Comparison of ENCODE assay signal across 16 cellular contexts in the genomic region with DNA sequence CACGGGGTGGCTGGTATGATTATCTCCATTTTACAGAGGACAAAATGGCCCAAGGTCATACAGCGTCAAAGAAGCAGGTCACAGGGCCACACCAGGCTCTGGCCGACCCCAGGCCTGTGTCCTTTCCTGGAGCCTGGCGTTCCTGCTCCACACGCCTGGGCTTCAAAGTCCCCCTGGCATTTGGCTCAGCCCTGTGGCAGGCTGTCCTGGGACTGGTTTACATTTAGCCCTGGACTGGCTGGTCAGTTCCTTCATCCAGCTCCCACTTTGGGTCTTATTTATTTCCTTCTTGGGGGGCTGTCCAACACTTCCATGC. TPM values are rescaled to one million over a fixed set of nuclear protein-coding genes. Genes with fewer than 3 reads are reported as not detected.
DNase-seq lines count a peak whose midpoint lies in the region; ATAC-seq and TF ChIP-seq lines count a peak whose summit lies in the region.
"Had no signal": no experiment of that assay in that cellular context is flagged by ENCODE, and none has a peak within 500 bp of the region (broad histone marks: within the 10 kb centered on the region; RNA-seq: fewer than 3 reads in every experiment).

No MANE protein-coding gene starts in this region.

- no peak for ATAC-seq in Right ventricle myocardium superior (ENCODE audit: poor library complexity)
- no peak for ATAC-seq in left ventricle myocardium superior
- ATAC-seq in HG03039 (IDR thresholded peaks at IDR 0.05; ENCODE audit: unreplicated experiment) = no peak
- no peak for ATAC-seq in HG03378 (IDR thresholded peaks at IDR 0.05; ENCODE audit: unreplicated experiment)
- ATAC-seq: K562 had no signal

- H3K27ac ChIP-seq in coronary artery = peak overlapping the region; percentile 15 to 99
- no peak overlapping the region for H3K27ac ChIP-seq in vagina
- H3K27ac ChIP-seq: C4-2B, PC-9 had no signal

- H3K27me3 ChIP-seq in vagina = no peaks in the 10 kb centered on the region

- no peaks in the 10 kb centered on the region for H3K9me3 ChIP-seq in vagina
- H3K9me3 ChIP-seq: HAP-1 had no signal

- TF ChIP-seq CTCF in coronary artery (IDR thresholded peaks at IDR 0.05) (no peak), nephron (IDR thresholded peaks at IDR 0.05; ENCODE audit: unreplicated experiment in 3 of 3) (no peak), vagina (IDR thresholded peaks at IDR 0.05) (no peak)

- no peaks in the 10 kb centered on the region for H3K36me3 Mint-ChIP-seq in nephron (ENCODE audit: low read depth)

- no peak overlapping the region for H3K4me3 ChIP-seq in coronary artery
- no peak overlapping the region for H3K4me3 ChIP-seq in vagina
- H3K4me3 ChIP-seq: HAP-1, K562, PC-9 had no signal

- H3K27me3 Mint-ChIP-seq in nephron (ENCODE audit: low read depth) = peaks cover 36% of the 10 kb centered on the region

- H3K36me3 ChIP-seq in vagina = no peaks in the 10 kb centered on the region
- H3K36me3 ChIP-seq: HAP-1 had no signal

- no peak for TF ChIP-seq POLR2A in vagina (IDR thresholded peaks at IDR 0.05)

- H3K9me3 Mint-ChIP-seq in nephron = no peaks in the 10 kb centered on the region

- H3K4me1 ChIP-seq in vagina = peaks cover 58% of the 10 kb centered on the region

- H3K4me3 Mint-ChIP-seq in nephron = peak overlapping the region in 2 of 3 experiments; percentile 9 to 41

- H3K4me1 Mint-ChIP-seq in nephron = peaks cover 15% of the 10 kb centered on the region

- H3K27ac Mint-ChIP-seq in nephron = no peak overlapping the region

- DNase-seq in Right ventricle myocardium superior = peak; percentile 18
- DNase-seq in left ventricle myocardium superior = no peak
- no peak for DNase-seq in coronary artery (ENCODE audit: low spot score)
- DNase-seq in vagina (ENCODE audit: extremely low spot score in 2 of 2) = peak; percentile 62 to 74
- DNase-seq in SHP77 treated with DMSO at 0.1 percent for 48 hours (lab: John Stamatoyannopoulos, UW) = no peak
- DNase-seq: COR-L47, NCI-H1694, NCI-H748 treated with DMSO at 0.1 percent for 48 hours, PC-9 had no signal

- intact Hi-C loops in Right ventricle myocardium superior (cut with DNase I) = loop anchor here (5.0 to 10.0 kb wide), 2 partner anchors 137 to 650 kb away; a partner anchor contains a TSS
- intact Hi-C loops in left ventricle myocardium superior (cut with micrococcal nuclease) = loop anchor here (5.0 kb wide), 1 partner anchor 132 kb away; no protein-coding TSS in a partner anchor
- intact Hi-C loops in vagina (cut with DNase I) = loop anchor here (10.0 kb wide), 1 partner anchor 650 kb away; a partner anchor contains a TSS

RNA-seq across cellular contexts. Expression of a gene that starts 15.3 kb away (rescaled TPM):
- total RNA-seq in Right ventricle myocardium superior (13.1 TPM), left ventricle myocardium superior (9.1 TPM), vagina (9.8 TPM)

RNA-seq across cellular contexts. Expression of a gene that starts 37.3 kb away (rescaled TPM):
- total RNA-seq in Right ventricle myocardium superior (not detected), left ventricle myocardium superior (not detected), vagina (not detected)
- total RNA-seq: HT1080, K562, PC-9 had no signal

Comparison
In these comparisons a context has a peak if more than half of its experiments do, and no peak if none do; other contexts are left out.
1. DNase-seq: peak in Right ventricle myocardium superior (single experiment) and vagina (2 of 2); none in left ventricle myocardium superior (single experiment), coronary artery (single experiment) and SHP77 treated with DMSO at 0.1 percent for 48 hours (single experiment).